ENCODE assay signal across 7 cellular contexts in the genomic region with DNA sequence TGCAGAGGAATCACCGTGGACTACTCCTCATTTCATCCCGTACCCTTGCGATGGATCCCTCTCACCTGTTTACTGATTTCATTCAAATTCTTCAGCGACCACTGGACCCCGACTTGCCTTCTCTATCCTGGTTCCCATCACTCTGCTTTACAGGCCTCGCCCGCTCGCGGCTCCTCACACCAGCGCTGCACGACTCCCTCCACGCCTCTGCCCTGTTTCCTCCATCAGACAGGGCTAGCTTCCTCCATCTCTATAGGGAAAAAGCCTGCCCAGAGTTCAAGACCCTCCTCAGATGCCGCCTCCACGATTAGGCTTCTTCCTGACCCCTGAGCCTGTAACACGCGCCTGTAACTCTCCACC.
DNase-seq lines count a peak whose midpoint lies in the region; ATAC-seq, FAIRE-seq and TF ChIP-seq lines count a peak whose summit lies in the region.
"Not testable (repeated sequence)": the region's sequence is repeated elsewhere in the genome, so short reads cannot be mapped to it uniquely, and the experiment has no call there.

No MANE protein-coding gene starts in this region.

- not testable (repeated sequence) for H4K20me1 ChIP-seq in BLaER1 treated with 17β-estradiol and CSF1 and Interleukin-3, amounts not matched to agents 10 nM and 100 nM; K562 (replicated peaks; ENCODE audit: control insufficient read depth, insufficient read depth, low read length)

- POLR2A ChIA-PET in K562 (lab: Yijun Ruan, JAX), result interaction anchor here (1.3 kb wide), 1 partner anchor 13 kb away, joined by 5 read pairs; no protein-coding TSS in a partner anchor

- H3K9ac ChIP-seq in BLaER1 treated with 17β-estradiol and CSF1 and Interleukin-3, amounts not matched to agents 10 nM and 100 nM, result 0 out of 22 replicates have a peak overlapping the region, but pooled peaks of 1 of the 11 experiments have one; percentile 28
- peak overlapping the region; percentile 87 for H3K9ac ChIP-seq in NT2/D1 (ENCODE audit: insufficient read length, low read depth)
- H3K9ac ChIP-seq in K562 (ENCODE audit: insufficient read depth in 1 of 2, low read depth in 2 of 2, low read length in 2 of 2), result peak overlapping the region; percentile 69 to 89

- not testable (repeated sequence) for TF ChIP-seq EP300 in K562 (IDR thresholded peaks at IDR 0.05; ENCODE audit: low read length)

- H3K27me3 ChIP-seq in BLaER1 treated with 17β-estradiol and CSF1 and Interleukin-3, amounts not matched to agents 10 nM and 100 nM; NT2/D1 (ENCODE audit: insufficient read depth, insufficient read length); K562 (ENCODE audit: control insufficient read depth in 2 of 2, insufficient read depth in 2 of 2, low read length in 2 of 2); upper lobe of right lung: not testable (repeated sequence)

- not testable (repeated sequence) for TF ChIP-seq POLR2A in K562 (conservative IDR thresholded peaks at IDR 0.05)

- BruUV-seq in K562 (replicated peaks; lab: Mats Ljungman, UMichigan), result TSS peak; percentile 74

- peak overlapping the region in 7 of 10 experiments; percentile 9 to 49 (median 22); a peak in 6 of 20 replicates for H3K4me3 ChIP-seq in BLaER1 treated with 17β-estradiol and CSF1 and Interleukin-3, amounts not matched to agents 10 nM and 100 nM
- H3K4me3 ChIP-seq in NT2/D1 (ENCODE audit: insufficient read length, low read depth) (peak overlapping the region; percentile 89), K562 (peak overlapping the region; percentile 74), epithelial cell of proximal tubule (ENCODE audit: low read depth, low read length) (peak overlapping the region; percentile 8), iPS-18c (ENCODE audit: insufficient read depth, low read depth, low read length) (peak overlapping the region; percentile 9; the same call in 1 of the 2 replicates), upper lobe of right lung (peak overlapping the region; percentile 17)

- CTCF ChIA-PET in K562 (lab: Yijun Ruan, JAX; ENCODE audit: low intra/inter-chr PET ratio), result not testable (repeated sequence)

- H3K79me2 ChIP-seq in K562 (ENCODE audit: control insufficient read depth, insufficient read depth, low read length), result peaks cover 31% of the 10 kb centered on the region

- ATAC-seq in K562, upper lobe of right lung: not testable (repeated sequence)

- not testable (repeated sequence) for H3K4me1 ChIP-seq in BLaER1 treated with 17β-estradiol and CSF1 and Interleukin-3, amounts not matched to agents 10 nM and 100 nM; NT2/D1 (ENCODE audit: insufficient read depth, insufficient read length); K562 (replicated peaks in 1 of 2; ENCODE audit: control insufficient read depth in 2 of 2, insufficient read depth in 2 of 2, low read length in 2 of 2); upper lobe of right lung

- 38% methylated on average over 14 of the region's 16 CpGs for WGBS in K562 (ENCODE audit: insufficient coverage, low coverage, missing lambda C conversion rate)

- TF ChIP-seq RAD21 in K562 (CRISPR knock-in tag; conservative IDR thresholded peaks at IDR 0.05 in 1 of 2, IDR thresholded peaks at IDR 0.05 in 1 of 2), result not testable (repeated sequence)

- peaks cover 13 to 29% (median 26%) of the 10 kb centered on the region in 11 experiments for H3K9me3 ChIP-seq in BLaER1 treated with 17β-estradiol and CSF1 and Interleukin-3, amounts not matched to agents 10 nM and 100 nM (replicated peaks in 1 of 11)
- H3K9me3 ChIP-seq in NT2/D1 (ENCODE audit: insufficient read depth, low read length); K562 (replicated peaks; ENCODE audit: control insufficient read depth, insufficient read depth, low read depth, low read length); upper lobe of right lung: not testable (repeated sequence)
- H3K9me3 ChIP-seq in iPS-18c (ENCODE audit: control insufficient read depth, insufficient read depth, low read length), result peaks cover 14% of the 10 kb centered on the region

- peak overlapping the region; percentile 69 for H2AFZ ChIP-seq in K562 (ENCODE audit: low read depth, low read length)

- not testable (repeated sequence) for H3K9me1 ChIP-seq in K562 (ENCODE audit: control insufficient read depth, insufficient read depth, low read length)

- intact Hi-C loops in K562 (cut with micrococcal nuclease); upper lobe of right lung (cut with DNase I): not testable (repeated sequence)

- not testable (repeated sequence) for H3K27ac ChIP-seq in BLaER1 treated with 17β-estradiol and CSF1 and Interleukin-3, amounts not matched to agents 10 nM and 100 nM; upper lobe of right lung
- peak overlapping the region; percentile 77 for H3K27ac ChIP-seq in K562 (ENCODE audit: extremely low read depth, low read depth, low read length)

- in situ Hi-C loops in K562 (cut with MboI), result not testable (repeated sequence)

- not testable (repeated sequence) for H3K36me3 ChIP-seq in BLaER1 treated with 17β-estradiol and CSF1 and Interleukin-3, amounts not matched to agents 10 nM and 100 nM; NT2/D1 (ENCODE audit: insufficient read depth, insufficient read length, low read length); K562 (ENCODE audit: control insufficient read depth, insufficient read depth, low read length); upper lobe of right lung

- DNase-seq in HT1080 (ENCODE audit: low read depth) (peak; percentile 22), K562 (ENCODE audit: extremely low read depth in 1 of 4, low spot score in 3 of 4) (peak in 2 of 4 experiments; percentile 8 to 30)
- not testable (repeated sequence) for DNase-seq in NT2/D1 (ENCODE audit: low read depth, low spot score); epithelial cell of proximal tubule (ENCODE audit: low read depth); upper lobe of right lung

- TF ChIP-seq CTCF in K562 (IDR thresholded peaks at IDR 0.05 in 2 of 3, conservative IDR thresholded peaks at IDR 0.05 in 1 of 3; ENCODE audit: insufficient read depth in 2 of 3, low read depth in 1 of 3, low read length in 3 of 3); epithelial cell of proximal tubule (conservative IDR thresholded peaks at IDR 0.05; ENCODE audit: low read depth, low read length); upper lobe of right lung (IDR thresholded peaks at IDR 0.05): not testable (repeated sequence)

- not testable (repeated sequence) for H3K4me2 ChIP-seq in BLaER1 treated with 17β-estradiol and CSF1 and Interleukin-3, amounts not matched to agents 10 nM and 100 nM
- H3K4me2 ChIP-seq in K562 (ENCODE audit: insufficient read depth, low read length), result peak overlapping the region; percentile 82

- FAIRE-seq in K562 (lab: Jason Lieb, UNC), result not testable (repeated sequence)

TF ChIP-seq in K562, 482 proteins besides CTCF, POLR2A, EP300 and RAD21 (continues in another document):
- TF ChIP-seq, protein P1, sequence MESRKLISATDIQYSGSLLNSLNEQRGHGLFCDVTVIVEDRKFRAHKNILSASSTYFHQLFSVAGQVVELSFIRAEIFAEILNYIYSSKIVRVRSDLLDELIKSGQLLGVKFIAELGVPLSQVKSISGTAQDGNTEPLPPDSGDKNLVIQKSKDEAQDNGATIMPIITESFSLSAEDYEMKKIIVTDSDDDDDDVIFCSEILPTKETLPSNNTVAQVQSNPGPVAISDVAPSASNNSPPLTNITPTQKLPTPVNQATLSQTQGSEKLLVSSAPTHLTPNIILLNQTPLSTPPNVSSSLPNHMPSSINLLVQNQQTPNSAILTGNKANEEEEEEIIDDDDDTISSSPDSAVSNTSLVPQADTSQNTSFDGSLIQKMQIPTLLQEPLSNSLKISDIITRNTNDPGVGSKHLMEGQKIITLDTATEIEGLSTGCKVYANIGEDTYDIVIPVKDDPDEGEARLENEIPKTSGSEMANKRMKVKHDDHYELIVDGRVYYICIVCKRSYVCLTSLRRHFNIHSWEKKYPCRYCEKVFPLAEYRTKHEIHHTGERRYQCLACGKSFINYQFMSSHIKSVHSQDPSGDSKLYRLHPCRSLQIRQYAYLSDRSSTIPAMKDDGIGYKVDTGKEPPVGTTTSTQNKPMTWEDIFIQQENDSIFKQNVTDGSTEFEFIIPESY (CRISPR knock-in tag; IDR thresholded peaks at IDR 0.05), result peak; percentile 77; the same call in 1 of the 2 replicates
- TF ChIP-seq, protein P2, sequence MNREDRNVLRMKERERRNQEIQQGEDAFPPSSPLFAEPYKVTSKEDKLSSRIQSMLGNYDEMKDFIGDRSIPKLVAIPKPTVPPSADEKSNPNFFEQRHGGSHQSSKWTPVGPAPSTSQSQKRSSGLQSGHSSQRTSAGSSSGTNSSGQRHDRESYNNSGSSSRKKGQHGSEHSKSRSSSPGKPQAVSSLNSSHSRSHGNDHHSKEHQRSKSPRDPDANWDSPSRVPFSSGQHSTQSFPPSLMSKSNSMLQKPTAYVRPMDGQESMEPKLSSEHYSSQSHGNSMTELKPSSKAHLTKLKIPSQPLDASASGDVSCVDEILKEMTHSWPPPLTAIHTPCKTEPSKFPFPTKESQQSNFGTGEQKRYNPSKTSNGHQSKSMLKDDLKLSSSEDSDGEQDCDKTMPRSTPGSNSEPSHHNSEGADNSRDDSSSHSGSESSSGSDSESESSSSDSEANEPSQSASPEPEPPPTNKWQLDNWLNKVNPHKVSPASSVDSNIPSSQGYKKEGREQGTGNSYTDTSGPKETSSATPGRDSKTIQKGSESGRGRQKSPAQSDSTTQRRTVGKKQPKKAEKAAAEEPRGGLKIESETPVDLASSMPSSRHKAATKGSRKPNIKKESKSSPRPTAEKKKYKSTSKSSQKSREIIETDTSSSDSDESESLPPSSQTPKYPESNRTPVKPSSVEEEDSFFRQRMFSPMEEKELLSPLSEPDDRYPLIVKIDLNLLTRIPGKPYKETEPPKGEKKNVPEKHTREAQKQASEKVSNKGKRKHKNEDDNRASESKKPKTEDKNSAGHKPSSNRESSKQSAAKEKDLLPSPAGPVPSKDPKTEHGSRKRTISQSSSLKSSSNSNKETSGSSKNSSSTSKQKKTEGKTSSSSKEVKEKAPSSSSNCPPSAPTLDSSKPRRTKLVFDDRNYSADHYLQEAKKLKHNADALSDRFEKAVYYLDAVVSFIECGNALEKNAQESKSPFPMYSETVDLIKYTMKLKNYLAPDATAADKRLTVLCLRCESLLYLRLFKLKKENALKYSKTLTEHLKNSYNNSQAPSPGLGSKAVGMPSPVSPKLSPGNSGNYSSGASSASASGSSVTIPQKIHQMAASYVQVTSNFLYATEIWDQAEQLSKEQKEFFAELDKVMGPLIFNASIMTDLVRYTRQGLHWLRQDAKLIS (CRISPR knock-in tag; IDR thresholded peaks at IDR 0.05), result 0 out of 2 replicates have a peak, but pooled peaks have one; percentile 5

Comparison
In these comparisons a context has a peak if more than half of its experiments do, and no peak if none do; other contexts are left out.
1. H3K4me3 ChIP-seq: peak in every context shown above with its lines; median percentile 89 in NT2/D1; 74 in K562; 22 in BLaER1 treated with 17β-estradiol and CSF1 and Interleukin-3, amounts not matched to agents 10 nM and 100 nM; 17 in upper lobe of right lung; 9 in iPS-18c; 8 in epithelial cell of proximal tubule.